Comparison of ENCODE assay signal across 18 cellular contexts in the genomic region with DNA sequence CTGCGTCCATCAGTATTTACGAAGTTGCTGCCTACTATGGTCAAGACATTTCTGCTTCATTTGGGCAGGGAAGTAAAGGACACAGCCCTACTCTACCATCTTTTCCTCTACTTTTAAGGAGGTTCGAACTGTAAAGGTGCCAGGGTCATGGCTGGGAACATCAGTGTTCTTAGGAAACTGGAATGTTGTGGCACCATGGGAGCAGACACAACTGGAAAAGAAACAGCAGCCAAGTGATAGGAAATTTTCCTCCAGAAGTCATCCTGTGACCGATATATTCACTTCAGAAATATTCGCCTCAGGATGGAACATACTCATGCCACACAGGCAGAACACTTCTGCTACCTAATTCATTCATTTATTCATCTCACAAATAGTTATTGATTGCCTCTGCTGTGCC.
A peak's percentile ranks its signal among the peaks of the same experiment; 100 is the strongest.
DNase-seq lines count a peak whose midpoint lies in the region; ATAC-seq and TF ChIP-seq lines count a peak whose summit lies in the region.
"Had no signal": no experiment of that assay in that cellular context is flagged by ENCODE, and none has a peak within 500 bp of the region (broad histone marks: within the 10 kb centered on the region; RNA-seq: fewer than 3 reads in every experiment).

No MANE protein-coding gene starts in this region.

- no peak for ATAC-seq in natural killer cell

- no peak overlapping the region for H3K4me3 ChIP-seq in BLaER1
- no peak overlapping the region for H3K4me3 ChIP-seq in OCI-LY1 (ENCODE audit: low read depth, low read length, poor library complexity, severe bottlenecking)
- no peak overlapping the region for H3K4me3 ChIP-seq in esophagus (ENCODE audit: low read depth in 1 of 2, low read length in 2 of 2)
- H3K4me3 ChIP-seq in smooth muscle cell = no peak overlapping the region
- H3K4me3 ChIP-seq in testis = no peak overlapping the region
- H3K4me3 ChIP-seq: mucosa of descending colon, ovary had no signal

- no peak for DNase-seq in smooth muscle cell (lab: John Stamatoyannopoulos, UW; ENCODE audit: unreplicated experiment)
- DNase-seq in natural killer cell = no peak
- no peak for DNase-seq in activated CD4-positive, alpha-beta T cell treated with anti-CD3 and anti-CD28 coated beads, Interleukin-2, amount 50 U/mL, for 48 hours
- no peak for DNase-seq in testis
- DNase-seq in amygdala (lab: John Stamatoyannopoulos, UW) = no peak
- DNase-seq: activated CD4-positive, CD25-positive, alpha-beta regulatory T cell treated with anti-CD3 and anti-CD28 coated beads, Interleukin-2, amount 50 U/mL, for 72 hours; activated CD8-positive, alpha-beta memory T cell treated with anti-CD3 and anti-CD28 coated beads, Interleukin-2, amount 50 U/mL, for 4 hours; activated naive CD4-positive, alpha-beta T cell; hypothalamus; mucosa of descending colon; NCI-H1694 treated with DMSO at 0.1 percent for 48 hours; ovary; SHP77 treated with DMSO at 0.1 percent for 48 hours; stimulated activated naive CD4-positive, alpha-beta T cell had no signal

- peaks cover 40 to 41% of the 10 kb centered on the region in 2 donors for H3K4me1 Mint-ChIP-seq in natural killer cell

- no peaks in the 10 kb centered on the region for H3K27me3 Mint-ChIP-seq in natural killer cell (ENCODE audit: low read depth in 2 of 2)
- H3K27me3 Mint-ChIP-seq: brain had no signal

- H3K9me3 Mint-ChIP-seq in natural killer cell = no peaks in the 10 kb centered on the region
- H3K9me3 Mint-ChIP-seq: brain had no signal

- H3K27me3 ChIP-seq in BLaER1 (no peaks in the 10 kb centered on the region), OCI-LY1 (ENCODE audit: insufficient read depth, low read length) (no peaks in the 10 kb centered on the region), esophagus (ENCODE audit: control insufficient read depth in 1 of 2, insufficient read depth in 2 of 2, low read length in 2 of 2) (no peaks in the 10 kb centered on the region), smooth muscle cell (ENCODE audit: low read depth) (no peaks in the 10 kb centered on the region), testis (no peaks in the 10 kb centered on the region)
- H3K27me3 ChIP-seq: ovary had no signal

- H3K4me1 ChIP-seq in BLaER1 (peaks cover 62% of the 10 kb centered on the region), OCI-LY1 (ENCODE audit: insufficient read depth, low read length, severe bottlenecking) (peaks cover 100% of the 10 kb centered on the region), esophagus (ENCODE audit: control insufficient read depth in 2 of 2, insufficient read depth in 2 of 2, low read length in 1 of 2) (peaks cover 0 to 13% of the 10 kb centered on the region in 2 donors), smooth muscle cell (ENCODE audit: low read depth) (peaks cover 26% of the 10 kb centered on the region), testis (peaks cover 34% of the 10 kb centered on the region)

- no peaks in the 10 kb centered on the region for H3K79me2 ChIP-seq in OCI-LY1 (ENCODE audit: insufficient read depth, low read length)
- H3K79me2 ChIP-seq in smooth muscle cell (ENCODE audit: low read depth) = peaks cover 59% of the 10 kb centered on the region

- H3K9me2 ChIP-seq in OCI-LY1 (ENCODE audit: low read depth, low read length) = no peaks in the 10 kb centered on the region

- 77 to 80% methylated on average over 5 of the region's 5 CpGs for WGBS in esophagus, 2 donors
- WGBS in smooth muscle cell (ENCODE audit: low lambda C conversion rate) = 84% methylated on average over 5 of the region's 5 CpGs
- WGBS in testis, 2 donors = 57 to 65% methylated on average over 5 of the region's 5 CpGs

- H3F3A ChIP-seq in OCI-LY1 (ENCODE audit: insufficient read depth, low read length) (0 out of 2 replicates have a peak, but pooled peaks cover 4% of the 10 kb centered on the region), smooth muscle cell (ENCODE audit: low read depth) (peaks cover 25% of the 10 kb centered on the region)

- H3K4me2 ChIP-seq in BLaER1 (no peak overlapping the region), OCI-LY1 (ENCODE audit: low read length) (peak overlapping the region; percentile 47; the same call in 1 of the 2 replicates), smooth muscle cell (no peak overlapping the region)

- H2AFZ ChIP-seq in OCI-LY1 (ENCODE audit: low read length) (no peak overlapping the region), smooth muscle cell (ENCODE audit: low read depth) (no peak overlapping the region)

- no peak for TF ChIP-seq CTCF in OCI-LY1 (IDR thresholded peaks at IDR 0.05; ENCODE audit: low read length)
- TF ChIP-seq CTCF in smooth muscle cell (IDR thresholded peaks at IDR 0.05; ENCODE audit: borderline replicate concordance, insufficient read depth, poor library complexity, severe bottlenecking) = no peak
- TF ChIP-seq CTCF in natural killer cell (IDR thresholded peaks at IDR 0.05) = no peak
- TF ChIP-seq CTCF in testis (IDR thresholded peaks at IDR 0.05) = no peak

- H3K9ac ChIP-seq in BLaER1 = no peak overlapping the region
- peak overlapping the region; percentile 65; the same call in 1 of the 2 replicates for H3K9ac ChIP-seq in OCI-LY1 (ENCODE audit: low read length)
- H3K9ac ChIP-seq in smooth muscle cell (ENCODE audit: low read depth) = no peak overlapping the region

- H3K36me3 ChIP-seq in BLaER1 (peaks cover 51% of the 10 kb centered on the region), OCI-LY1 (ENCODE audit: insufficient read depth, low read length) (no peaks in the 10 kb centered on the region), esophagus (ENCODE audit: control insufficient read depth in 2 of 2, insufficient read depth in 2 of 2, low read length in 1 of 2) (peaks cover 4 to 5% of the 10 kb centered on the region in 2 donors), smooth muscle cell (ENCODE audit: low read depth) (no peaks in the 10 kb centered on the region), testis (ENCODE audit: low read depth, missing control alignments) (no peaks in the 10 kb centered on the region)
- H3K36me3 ChIP-seq: ovary had no signal

- peaks cover 16% of the 10 kb centered on the region for H3K36me3 Mint-ChIP-seq in natural killer cell

- TF ChIP-seq POLR2A in testis (IDR thresholded peaks at IDR 0.05) = no peak

- H3K9me3 ChIP-seq in BLaER1 (no peaks in the 10 kb centered on the region), OCI-LY1 (ENCODE audit: low read length) (no peaks in the 10 kb centered on the region), esophagus (ENCODE audit: control insufficient read depth in 2 of 2, insufficient read depth in 1 of 2, low read depth in 1 of 2, low read length in 1 of 2) (no peaks in the 10 kb centered on the region), smooth muscle cell (replicated peaks; ENCODE audit: low read depth) (no peaks in the 10 kb centered on the region), testis (no peaks in the 10 kb centered on the region)
- H3K9me3 ChIP-seq: mucosa of descending colon, ovary had no signal

- H3K4me3 Mint-ChIP-seq in natural killer cell = no peak overlapping the region
- H3K4me3 Mint-ChIP-seq: brain had no signal

- peak overlapping the region; percentile 70; the same call in 1 of the 2 replicates for H3K27ac ChIP-seq in BLaER1
- H3K27ac ChIP-seq in OCI-LY1 (ENCODE audit: low read depth, low read length, poor library complexity, severe bottlenecking) = peak overlapping the region; percentile 99
- H3K27ac ChIP-seq in esophagus (ENCODE audit: low read depth in 2 of 2, low read length in 1 of 2) = peak overlapping the region; percentile 42 to 59
- H3K27ac ChIP-seq in smooth muscle cell (ENCODE audit: low read depth) = peak overlapping the region; percentile 71
- H3K27ac ChIP-seq in testis = peak overlapping the region in 1 of 2 donors; percentile 59
- H3K27ac ChIP-seq: ovary had no signal

- no peak overlapping the region for H3K27ac Mint-ChIP-seq in natural killer cell

- intact Hi-C loops in natural killer cell (cut with micrococcal nuclease) (no loop called here), testis (cut with DNase I; ENCODE audit: low total_unique reads) (no loop called here)

- no peaks in the 10 kb centered on the region for H4K20me1 ChIP-seq in BLaER1
- H4K20me1 ChIP-seq in OCI-LY1 (ENCODE audit: insufficient read depth, low read length) = no peaks in the 10 kb centered on the region
- no peaks in the 10 kb centered on the region for H4K20me1 ChIP-seq in smooth muscle cell (ENCODE audit: low read depth)
